ENCODE assay signal across 16 cellular contexts in the genomic region with DNA sequence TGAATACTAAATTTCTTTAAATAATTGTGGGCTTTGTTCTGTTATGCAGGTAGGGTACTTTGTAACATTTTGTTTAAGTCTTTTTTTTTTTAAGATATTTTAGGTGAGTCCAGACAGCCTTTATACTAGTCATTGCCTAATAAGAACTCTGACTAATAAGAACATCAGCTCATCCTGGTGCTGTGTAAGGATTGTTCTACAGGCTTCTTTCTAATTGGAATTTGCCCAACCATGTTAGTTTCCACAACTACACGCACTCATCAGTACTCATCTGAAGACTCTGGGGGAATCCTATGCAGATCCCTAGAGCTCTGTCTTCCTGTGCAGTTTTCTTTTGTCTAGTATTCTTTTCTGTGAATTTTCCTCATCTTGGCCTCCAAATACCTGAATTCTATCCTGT.
DNase-seq lines count a peak whose midpoint lies in the region; ATAC-seq and TF ChIP-seq lines count a peak whose summit lies in the region.
"Had no signal": no experiment of that assay in that cellular context is flagged by ENCODE, and none has a peak within 500 bp of the region (broad histone marks: within the 10 kb centered on the region; RNA-seq: fewer than 3 reads in every experiment).

No MANE protein-coding gene starts in this region.

- 64% methylated on average over 1 of the region's 1 CpG for WGBS in mammary epithelial cell (ENCODE audit: low coverage, missing lambda C conversion rate)

- no TSS peak for BruUV-seq in mammary epithelial cell (replicated peaks; lab: Mats Ljungman, UMichigan)

- H3K27me3 ChIP-seq in mammary epithelial cell (ENCODE audit: insufficient read depth, low read length), result no peaks in the 10 kb centered on the region

- intact Hi-C loops in mammary epithelial cell (cut with micrococcal nuclease), result no loop called here

- H4K20me1 ChIP-seq in mammary epithelial cell (ENCODE audit: insufficient read depth, low read length), result no peaks in the 10 kb centered on the region

- H3K9ac ChIP-seq in mammary epithelial cell (ENCODE audit: insufficient read depth, low read length), result no peak overlapping the region

- H3K27ac ChIP-seq in RWPE1 (no peak overlapping the region), mammary epithelial cell (ENCODE audit: insufficient read depth, low read depth, low read length) (no peak overlapping the region)

- in situ Hi-C loops in mammary epithelial cell (cut with MboI; ENCODE audit: low sequenced_read_pairs in 2 of 2), result no loop called here

- no peaks in the 10 kb centered on the region for H3K36me3 ChIP-seq in mammary epithelial cell (ENCODE audit: insufficient read depth, low read length)
- H3K36me3 ChIP-seq: HAP-1 had no signal

- peaks cover 3% of the 10 kb centered on the region for H3K4me1 ChIP-seq in mammary epithelial cell (ENCODE audit: insufficient read depth, low read length)
- H3K4me1 ChIP-seq: HAP-1 had no signal

- POLR2A ChIA-PET in RWPE1 (lab: Yijun Ruan, JAX; ENCODE audit: low non-redundant PET), result no interaction called here

- H3K9me3 ChIP-seq in mammary epithelial cell (replicated peaks; ENCODE audit: insufficient read depth, low read length), result no peaks in the 10 kb centered on the region
- H3K9me3 ChIP-seq: HAP-1 had no signal

- no peak for ATAC-seq in HG03025 (IDR thresholded peaks at IDR 0.05; ENCODE audit: low FRiP score, unreplicated experiment)
- ATAC-seq: GM23338 had no signal

- peak; percentile 9 for DNase-seq in RWPE1 (ENCODE audit: low spot score)
- DNase-seq in mammary epithelial cell, result peak; percentile 56
- DNase-seq in epithelial cell of esophagus (ENCODE audit: low read depth), result peak; percentile 70
- no peak for DNase-seq in LoVo (ENCODE audit: low spot score)
- DNase-seq in HPDE6-E6E7 (ENCODE audit: extremely low spot score), result no peak
- DNase-seq: C1 segment of cervical spinal cord; Calu3; CD4-positive, alpha-beta memory T cell; COR-L47; DMS53; DMS79 treated with DMSO at 0.1 percent for 48 hours; GF-D8; HFFc6 had no signal

- CTCF ChIA-PET in RWPE1 (lab: Yijun Ruan, JAX) (interaction anchor here (0.6 kb wide), 1 partner anchor 9 kb away, joined by 3 read pairs; no protein-coding TSS in a partner anchor), mammary epithelial cell (lab: Charles Lee; ENCODE audit: low non-redundant PET) (no interaction called here)

- dilution Hi-C loops in mammary epithelial cell (cut with HindIII; ENCODE audit: low sequenced_read_pairs), result no loop called here

- H3K4me3 ChIP-seq in mammary epithelial cell (replicated peaks in 1 of 3; ENCODE audit: insufficient read depth in 1 of 3, low read depth in 2 of 3, low read length in 3 of 3) (no peak overlapping the region), epithelial cell of esophagus (ENCODE audit: low read length) (no peak overlapping the region)
- H3K4me3 ChIP-seq: GM23338, HAP-1 had no signal

- H3K79me2 ChIP-seq in mammary epithelial cell (ENCODE audit: insufficient read depth, low read length), result no peaks in the 10 kb centered on the region

- no peak for TF ChIP-seq CTCF in RWPE1 (conservative IDR thresholded peaks at IDR 0.05; ENCODE audit: low read depth)
- TF ChIP-seq CTCF in mammary epithelial cell (conservative IDR thresholded peaks at IDR 0.05 in 1 of 2, IDR thresholded peaks at IDR 0.05 in 1 of 2; ENCODE audit: extremely low read depth in 1 of 2, insufficient read depth in 1 of 2, low read depth in 1 of 2, low read length in 2 of 2), result no peak
- no peak for TF ChIP-seq CTCF in epithelial cell of esophagus (IDR thresholded peaks at IDR 0.05; ENCODE audit: insufficient read depth, low read depth, low read length, missing control alignments)

- no peak overlapping the region for H3K4me2 ChIP-seq in mammary epithelial cell (ENCODE audit: insufficient read depth, low read depth, low read length)
- H3K4me2 ChIP-seq: GM23338 had no signal

- H2AFZ ChIP-seq in mammary epithelial cell (ENCODE audit: low read depth, low read length), result no peak overlapping the region
- H2AFZ ChIP-seq: GM23338 had no signal

Comparison
In these comparisons a context has a peak if more than half of its experiments do, and no peak if none do; other contexts are left out.
1. DNase-seq: peak in RWPE1 (single experiment), mammary epithelial cell (single experiment) and epithelial cell of esophagus (single experiment); none in LoVo (single experiment) and HPDE6-E6E7 (single experiment).